9 cellular contexts compared by ENCODE assay signal in the genomic region with DNA sequence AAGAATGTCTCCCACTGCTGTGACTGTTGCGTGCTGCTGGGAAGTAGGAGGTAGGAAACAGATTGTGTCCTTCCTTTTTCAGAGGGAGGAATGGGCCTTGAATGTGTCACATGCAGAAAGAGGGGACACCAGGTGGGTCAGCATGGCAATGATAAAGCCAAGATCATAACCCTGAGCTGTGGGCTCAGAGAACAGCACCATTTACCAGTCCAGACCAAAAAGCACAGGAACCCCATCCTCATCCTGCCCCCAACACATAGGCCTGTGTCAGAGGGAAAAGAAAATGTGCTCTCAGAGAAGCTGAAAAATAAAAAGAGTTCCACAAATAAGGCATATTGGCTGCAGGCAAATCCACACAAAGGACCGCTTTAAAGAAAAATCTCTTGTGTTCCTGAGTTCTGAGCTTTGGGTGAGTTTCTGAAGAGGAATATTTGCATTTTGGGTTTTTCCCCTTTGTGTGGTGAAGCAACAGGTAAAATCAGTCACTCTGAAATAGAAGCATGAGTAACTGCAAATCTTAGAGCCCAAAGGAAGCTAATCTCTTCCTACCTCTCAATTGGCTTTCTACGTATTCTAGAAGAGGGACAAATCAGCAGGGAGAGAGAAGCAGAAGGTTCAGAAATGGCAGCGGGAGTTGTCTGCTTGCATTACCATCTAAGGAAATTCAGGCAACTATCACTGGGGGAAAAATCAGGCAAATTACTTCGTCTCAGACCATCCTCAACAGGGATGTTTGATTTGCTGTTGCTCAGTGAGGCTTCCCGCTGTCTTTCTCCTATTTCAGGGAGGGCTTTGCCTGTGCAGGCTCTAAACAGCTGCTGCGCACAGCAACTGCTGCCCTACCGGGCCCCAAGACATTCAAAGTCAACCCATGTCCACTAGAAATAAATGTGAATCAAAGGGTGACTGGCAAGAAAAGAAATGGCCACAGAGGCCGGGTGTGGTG.
A peak's percentile ranks its signal among the peaks of the same experiment; 100 is the strongest.
DNase-seq lines count a peak whose midpoint lies in the region; ATAC-seq, FAIRE-seq and TF ChIP-seq lines count a peak whose summit lies in the region.
"Had no signal": no experiment of that assay in that cellular context is flagged by ENCODE, and none has a peak within 500 bp of the region (broad histone marks: within the 10 kb centered on the region; RNA-seq: fewer than 3 reads in every experiment).

No MANE protein-coding gene starts in this region.

- peaks cover 6% of the 10 kb centered on the region; the same call in 1 of the 2 replicates for H3K27me3 Mint-ChIP-seq in HFFc6 (ENCODE audit: insufficient read depth)
- H3K27me3 Mint-ChIP-seq: dendritic cell treated with granulocyte-macrophage colony-stimulating factor and Interleukin-4, amounts not matched to agents 40 ng/mL and 50 ng/mL, for 4 days had no signal

- H3K36me3 Mint-ChIP-seq in activated naive CD4-positive, alpha-beta T cell treated with anti-CD3 and anti-CD28 coated beads, Interleukin-2, amount 50 U/mL, for 72 hours: no peaks in the 10 kb centered on the region
- H3K36me3 Mint-ChIP-seq in HFFc6 (ENCODE audit: low read depth): no peaks in the 10 kb centered on the region

- peaks cover 11% of the 10 kb centered on the region; the same call in 1 of the 2 replicates for H3K4me1 Mint-ChIP-seq in HFFc6 (ENCODE audit: low read depth)

- no peak for DNase-seq in activated naive CD4-positive, alpha-beta T cell treated with anti-CD3 and anti-CD28 coated beads, Interleukin-2, amount 50 U/mL, for 72 hours (ENCODE audit: low spot score in 2 of 2)
- no peak for DNase-seq in activated naive CD4-positive, alpha-beta T cell treated with anti-CD3 and anti-CD28 coated beads, Interleukin-2, amount 50 U/mL, for 16 hours
- DNase-seq in NCI-H2171 treated with DMSO at 0.1 percent for 48 hours (lab: John Stamatoyannopoulos, UW) (peak; percentile 85), HFFc6 (no peak), frontal cortex (ENCODE audit: low spot score in 2 of 2) (no peak)
- no peak for DNase-seq in NK-92 treated with Interleukin-12 subunit alpha and Interleukin-12 subunit beta, amount 100 ng/mL, for 24 hours (lab: John Stamatoyannopoulos, UW)
- no peak for DNase-seq in stimulated activated CD4-positive, alpha-beta T cell treated with anti-CD3 and anti-CD28 coated beads, Interleukin-2, amount 100 ng/mL, for 24 hours

- H3K27ac Mint-ChIP-seq in activated naive CD4-positive, alpha-beta T cell treated with anti-CD3 and anti-CD28 coated beads, Interleukin-2, amount 50 U/mL, for 72 hours: no peak overlapping the region
- no peak overlapping the region for H3K27ac Mint-ChIP-seq in HFFc6
- H3K27ac Mint-ChIP-seq: dendritic cell treated with granulocyte-macrophage colony-stimulating factor and Interleukin-4, amounts not matched to agents 40 ng/mL and 50 ng/mL, for 4 days had no signal

- H3K9me3 Mint-ChIP-seq in activated naive CD4-positive, alpha-beta T cell treated with anti-CD3 and anti-CD28 coated beads, Interleukin-2, amount 50 U/mL, for 72 hours: no peaks in the 10 kb centered on the region
- H3K9me3 Mint-ChIP-seq in HFFc6: peaks cover 4% of the 10 kb centered on the region; the same call in 1 of the 2 replicates
- H3K9me3 Mint-ChIP-seq: dendritic cell treated with granulocyte-macrophage colony-stimulating factor and Interleukin-4, amounts not matched to agents 40 ng/mL and 50 ng/mL, for 4 days had no signal

- peak; percentile 57 to 61 for ATAC-seq in activated naive CD4-positive, alpha-beta T cell treated with anti-CD3 and anti-CD28 coated beads, Interleukin-2, amount 50 U/mL, for 72 hours
- peak; percentile 85 for ATAC-seq in HG02840 (IDR thresholded peaks at IDR 0.05; ENCODE audit: low FRiP score, unreplicated experiment)

- no peak overlapping the region for H3K4me3 Mint-ChIP-seq in HFFc6
- H3K4me3 Mint-ChIP-seq: dendritic cell treated with granulocyte-macrophage colony-stimulating factor and Interleukin-4, amounts not matched to agents 40 ng/mL and 50 ng/mL, for 4 days had no signal

- no peak for TF ChIP-seq CTCF in HFFc6 (IDR thresholded peaks at IDR 0.05)

- FAIRE-seq in frontal cortex (lab: Jason Lieb, UNC): no peak
